ENCODE assay signal across 2 cellular contexts in the genomic region with DNA sequence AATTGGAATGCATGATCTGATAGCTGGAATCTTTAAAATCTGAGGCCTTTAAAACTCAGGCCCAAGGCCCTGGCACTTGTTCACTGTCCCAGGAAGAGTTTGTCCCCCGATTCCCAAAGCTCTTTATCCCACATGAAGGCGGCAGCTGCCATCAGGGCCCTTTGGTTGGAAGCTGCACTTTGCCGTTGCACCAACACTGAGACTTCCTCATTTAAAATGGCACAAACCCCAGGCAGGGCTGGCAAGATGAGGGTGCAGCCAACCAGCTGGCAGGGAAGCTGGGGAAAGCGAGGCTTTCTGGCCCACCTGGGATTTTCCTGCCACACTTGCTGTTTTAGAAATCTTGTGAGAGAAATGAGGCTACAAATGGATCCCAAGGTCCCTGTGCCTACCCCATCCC.
"Had no signal": no experiment of that assay in that cellular context is flagged by ENCODE, and none has a peak within 500 bp of the region (broad histone marks: within the 10 kb centered on the region; RNA-seq: fewer than 3 reads in every experiment).

No MANE protein-coding gene starts in this region.

- DNase-seq: GDM1, GF-D8 had no signal
